8 cellular contexts compared by ENCODE assay signal in the genomic region with DNA sequence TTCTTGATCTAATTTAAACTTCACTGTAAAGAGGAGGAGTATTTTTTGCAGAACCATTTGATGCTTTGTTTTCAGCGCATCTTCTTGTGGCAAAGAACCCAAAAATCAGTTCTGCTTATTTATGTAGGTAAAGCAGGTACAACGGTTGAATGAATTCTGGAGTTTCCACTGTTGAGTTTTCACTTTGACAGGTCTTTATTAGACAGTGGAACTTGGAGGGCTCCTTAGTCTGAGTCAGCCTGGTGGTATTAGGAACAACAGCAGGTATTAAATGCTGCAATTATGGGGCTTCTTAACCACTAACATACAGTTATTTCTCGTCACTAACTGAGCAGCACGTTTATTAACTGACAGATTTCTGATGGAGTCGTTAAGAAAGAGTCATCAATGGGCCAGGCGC. TPM values are rescaled to one million over a fixed set of nuclear protein-coding genes. Genes with fewer than 3 reads are reported as not detected.
DNase-seq lines count a peak whose midpoint lies in the region; ATAC-seq and TF ChIP-seq lines count a peak whose summit lies in the region.

No MANE protein-coding gene starts in this region.

- H2AFZ ChIP-seq in OCI-LY7 (ENCODE audit: low read length) = peak overlapping the region; percentile 95; the same call in 1 of the 2 replicates

- 60% methylated on average over 6 of the region's 6 CpGs for WGBS in esophagus muscularis mucosa

- no peak for TF ChIP-seq POLR2A in esophagus muscularis mucosa (IDR thresholded peaks at IDR 0.05; ENCODE audit: low read depth)

- TF ChIP-seq CTCF in OCI-LY7 (conservative IDR thresholded peaks at IDR 0.05; ENCODE audit: low read length) = no peak
- no peak for TF ChIP-seq CTCF in esophagus muscularis mucosa (IDR thresholded peaks at IDR 0.05)
- TF ChIP-seq CTCF in retinal pigment epithelial cell (conservative IDR thresholded peaks at IDR 0.05; ENCODE audit: low read depth, low read length) = peak; percentile 15

- H3K27ac ChIP-seq in OCI-LY7 (ENCODE audit: low read depth, low read length, poor library complexity, severe bottlenecking) (no peak overlapping the region), esophagus muscularis mucosa (replicated peaks in 1 of 4) (peak overlapping the region; percentile 89 to 94 (median 94))

- peaks cover 16% of the 10 kb centered on the region for H4K20me1 ChIP-seq in OCI-LY7 (ENCODE audit: insufficient read depth, low read length)

- H3K36me3 ChIP-seq in OCI-LY7 (ENCODE audit: insufficient read depth, low read length) = peaks cover 31% of the 10 kb centered on the region
- peaks cover 0 to 24% (median 13%) of the 10 kb centered on the region in 4 donors for H3K36me3 ChIP-seq in esophagus muscularis mucosa

- intact Hi-C loops in OCI-LY7 (cut with micrococcal nuclease; ENCODE audit: unreplicated experiment) = no loop called here
- intact Hi-C loops in esophagus muscularis mucosa (cut with DNase I) = loop anchor here (5.0 kb wide), 1 partner anchor 357 kb away; the partner anchor contains the start of gene PPM1J

- TF ChIP-seq EP300 in esophagus muscularis mucosa (IDR thresholded peaks at IDR 0.05) = no peak

- peaks cover 27% of the 10 kb centered on the region for H3K4me1 ChIP-seq in OCI-LY7 (ENCODE audit: insufficient read depth, low read length, poor library complexity, severe bottlenecking)
- peaks cover 23 to 45% (median 39%) of the 10 kb centered on the region in 4 donors for H3K4me1 ChIP-seq in esophagus muscularis mucosa

- BruUV-seq in OCI-LY7 (replicated peaks; lab: Mats Ljungman, UMichigan) = no TSS peak

- peaks cover 41% of the 10 kb centered on the region for H3K79me2 ChIP-seq in OCI-LY7 (ENCODE audit: insufficient read depth, low read depth, low read length)

- no peaks in the 10 kb centered on the region for H3K27me3 ChIP-seq in esophagus muscularis mucosa

- DNase-seq in OCI-LY7 (ENCODE audit: low spot score) = peak; percentile 17
- no peak for DNase-seq in esophagus muscularis mucosa (ENCODE audit: extremely low spot score)
- no peak for DNase-seq in retinal pigment epithelial cell (ENCODE audit: low read depth)
- DNase-seq in NCI-H526 treated with DMSO at 0.1 percent for 48 hours (lab: John Stamatoyannopoulos, UW) = no peak

- H3K4me2 ChIP-seq in OCI-LY7 (ENCODE audit: low read length) = peak overlapping the region; percentile 83

- CTCF ChIA-PET in OCI-LY7 (lab: Charles Lee; ENCODE audit: unreplicated experiment) = interaction anchor here (1.8 kb wide), 1 partner anchor 192 kb away, joined by 12 read pairs; no protein-coding TSS in a partner anchor

- H3K9me2 ChIP-seq in OCI-LY7 (ENCODE audit: insufficient read depth, low read length) = no peaks in the 10 kb centered on the region

- peak overlapping the region; percentile 80 for H3K4me3 ChIP-seq in GM08714 (ENCODE audit: low read length)
- H3K4me3 ChIP-seq in OCI-LY7 (ENCODE audit: low read depth, low read length, poor library complexity, severe bottlenecking) = peak overlapping the region; percentile 87
- H3K4me3 ChIP-seq in esophagus muscularis mucosa = peak overlapping the region; percentile 66 to 85 (median 78)
- H3K4me3 ChIP-seq in retinal pigment epithelial cell (ENCODE audit: low read length) = peak overlapping the region; percentile 95

- no peaks in the 10 kb centered on the region for H3K9me3 ChIP-seq in OCI-LY7 (ENCODE audit: low read length)
- H3K9me3 ChIP-seq in esophagus muscularis mucosa = no peaks in the 10 kb centered on the region

- ATAC-seq in GM19452 (IDR thresholded peaks at IDR 0.05; ENCODE audit: unreplicated experiment) = no peak
- ATAC-seq in esophagus mucosa = no peak
- ATAC-seq in HG03469 (IDR thresholded peaks at IDR 0.05; ENCODE audit: unreplicated experiment) = no peak

- POLR2A ChIA-PET in OCI-LY7 (lab: Charles Lee) = interaction anchor here (0.7 to 2.1 kb wide), 3 partner anchors 107 to 195 kb away, joined by 3 to 11 read pairs (median 4); no protein-coding TSS in a partner anchor

RNA-seq across cellular contexts. Expression of gene LRIG2, which starts 1.2 kb away (rescaled TPM):
- 11.6 and 11.9 TPM in 2 replicates for total RNA-seq in OCI-LY7 (2014; rRNA removed; shearing (Covaris generic))
- total RNA-seq in OCI-LY7 (2022) (16.7 and 22.3 TPM in 2 replicates), esophagus muscularis mucosa (10 to 100 TPM in 3 of 4 donors, 1 to 10 TPM in 1; 8.9 to 13.9 (median 11.3) TPM), esophagus mucosa (8.1 TPM)
